10 cellular contexts compared by ENCODE assay signal in the genomic region with DNA sequence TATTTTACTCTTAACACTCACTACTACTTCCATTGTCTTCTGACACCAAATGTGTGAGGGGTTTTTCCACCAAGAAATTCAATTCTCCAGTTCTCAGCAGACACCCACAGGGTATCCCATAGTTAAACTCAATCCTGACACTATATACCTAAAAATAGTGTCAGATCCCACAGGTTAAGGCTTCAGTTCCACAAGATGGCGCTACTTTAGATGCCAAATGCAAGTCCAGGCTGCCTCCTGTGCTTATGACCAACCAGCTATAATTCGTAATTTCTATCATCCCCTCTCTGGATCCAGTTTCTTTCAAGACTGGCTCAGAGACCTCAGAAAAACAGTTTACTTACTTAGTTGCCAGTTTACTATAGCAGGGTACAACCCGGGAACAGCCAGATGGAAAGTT.
A peak's percentile ranks its signal among the peaks of the same experiment; 100 is the strongest.
DNase-seq lines count a peak whose midpoint lies in the region; ATAC-seq and TF ChIP-seq lines count a peak whose summit lies in the region.
"Had no signal": no experiment of that assay in that cellular context is flagged by ENCODE, and none has a peak within 500 bp of the region (broad histone marks: within the 10 kb centered on the region; RNA-seq: fewer than 3 reads in every experiment).

No MANE protein-coding gene starts in this region.

- BruUV-seq in A673 (replicated peaks; lab: Mats Ljungman, UMichigan) (no TSS peak), HCT116 (replicated peaks; lab: Mats Ljungman, UMichigan) (no TSS peak)

- H3K4me2 ChIP-seq in HCT116 (ENCODE audit: low read length): no peak overlapping the region

- H3K4me1 ChIP-seq in A673 (ENCODE audit: insufficient read depth, low read length, poor library complexity, severe bottlenecking) (no peaks in the 10 kb centered on the region), HCT116 (ENCODE audit: control insufficient read depth in 1 of 2, insufficient read depth in 2 of 2, low read length in 2 of 2) (no peaks in the 10 kb centered on the region), RWPE2 (ENCODE audit: insufficient read depth, poor library complexity, severe bottlenecking) (no peaks in the 10 kb centered on the region), foreskin keratinocyte (no peaks in the 10 kb centered on the region)
- H3K4me1 ChIP-seq: right atrium auricular region had no signal

- H3K27ac ChIP-seq in A673 (ENCODE audit: low read depth, low read length, poor library complexity, severe bottlenecking) (no peak overlapping the region), HCT116 (ENCODE audit: low read depth, low read length) (no peak overlapping the region), RWPE2 (ENCODE audit: poor library complexity, severe bottlenecking) (no peak overlapping the region), foreskin keratinocyte (no peak overlapping the region)
- H3K27ac ChIP-seq: right atrium auricular region had no signal

- H3K9me3 ChIP-seq in A673 (ENCODE audit: low read depth, low read length, poor library complexity, severe bottlenecking) (no peaks in the 10 kb centered on the region), HCT116 (ENCODE audit: control insufficient read depth in 1 of 2, insufficient read depth in 1 of 2, low read depth in 1 of 2, low read length in 2 of 2) (no peaks in the 10 kb centered on the region), RWPE2 (ENCODE audit: severe bottlenecking) (no peaks in the 10 kb centered on the region)
- H3K9me3 ChIP-seq: right atrium auricular region had no signal

- TF ChIP-seq POLR2A in HCT116 (IDR thresholded peaks at IDR 0.05; ENCODE audit: borderline replicate concordance, extremely low read depth, insufficient read depth, insufficient read length): no peak

- H3K27me3 ChIP-seq in A673 (replicated peaks; ENCODE audit: insufficient read depth, low read depth, low read length, poor library complexity) (no peaks in the 10 kb centered on the region), HCT116 (ENCODE audit: insufficient read depth, low read length) (no peaks in the 10 kb centered on the region), RWPE2 (ENCODE audit: insufficient read depth, poor library complexity, severe bottlenecking) (no peaks in the 10 kb centered on the region), foreskin keratinocyte (no peaks in the 10 kb centered on the region)
- H3K27me3 ChIP-seq: right atrium auricular region had no signal

- POLR2A ChIA-PET in A673 (lab: Charles Lee; ENCODE audit: low non-redundant PET): no interaction called here
- POLR2A ChIA-PET in HCT116 (lab: Charles Lee): no interaction called here

- RAD21 ChIA-PET in HCT116 (lab: Charles Lee; ENCODE audit: low non-redundant PET in 1 of 2, low total read pairs in 2 of 2, uncharacterized antibody in 2 of 2, unreplicated experiment in 2 of 2): no interaction called here

- H2AFZ ChIP-seq in HCT116 (ENCODE audit: low read depth, low read length, poor library complexity, severe bottlenecking): no peak overlapping the region

- H3K9ac ChIP-seq in HCT116 (ENCODE audit: low read length): no peak overlapping the region

- ATAC-seq in HCT116 (peak; percentile 78), RWPE2 (ENCODE audit: low read depth) (no peak), foreskin keratinocyte (peak; percentile 32)

- DNase-seq in A673 (ENCODE audit: low spot score) (peak; percentile 65), HCT116 (ENCODE audit: low read depth, low spot score) (peak; percentile 35), RWPE2 (ENCODE audit: low spot score) (no peak), foreskin keratinocyte (no peak), T-helper 9 cell (no peak), NCI-H226 (no peak)
- DNase-seq in activated CD4-positive, alpha-beta T cell treated with anti-CD3 and anti-CD28 coated beads for 4 hours: no peak
- no peak for DNase-seq in stimulated activated CD4-positive, alpha-beta T cell treated with anti-CD3 and anti-CD28 coated beads, Interleukin-15, amount 100 ng/mL, for 24 hours
- DNase-seq: NCI-H187 treated with DMSO at 0.1 percent for 48 hours had no signal

- TF ChIP-seq RAD21 in HCT116 (IDR thresholded peaks at IDR 0.05; ENCODE audit: low read depth): peak; percentile 35; the same call in 1 of the 2 replicates

- peak; percentile 71 for TF ChIP-seq CTCF in A673 (conservative IDR thresholded peaks at IDR 0.05; ENCODE audit: low read depth, low read length)
- peak; percentile 10 to 56 (median 50); a peak in 4 of 6 replicates for TF ChIP-seq CTCF in HCT116 (IDR thresholded peaks at IDR 0.05 in 2 of 3, conservative IDR thresholded peaks at IDR 0.05 in 1 of 3; ENCODE audit: borderline replicate concordance in 1 of 3, insufficient read depth in 1 of 3, low read depth in 2 of 3, low read length in 2 of 3)
- TF ChIP-seq CTCF in RWPE2 (IDR thresholded peaks at IDR 0.05; ENCODE audit: poor library complexity, severe bottlenecking): peak; percentile 42
- TF ChIP-seq CTCF in foreskin keratinocyte (conservative IDR thresholded peaks at IDR 0.05): peak; percentile 45

- CTCF ChIA-PET in A673 (lab: Charles Lee): interaction anchor here (0.9 kb wide), 1 partner anchor 386 kb away, joined by 3 read pairs; no protein-coding TSS in a partner anchor
- CTCF ChIA-PET in HCT116 (lab: Charles Lee): interaction anchor here (0.7 to 1.4 kb wide), 4 partner anchors 10 to 470 kb away, joined by 3 to 8 read pairs (median 4); no protein-coding TSS in a partner anchor

- no peaks in the 10 kb centered on the region for H4K20me1 ChIP-seq in HCT116 (ENCODE audit: insufficient read depth)

- no peaks in the 10 kb centered on the region for H3K36me3 ChIP-seq in A673 (ENCODE audit: insufficient read depth, low read length, poor library complexity, severe bottlenecking)
- no peaks in the 10 kb centered on the region for H3K36me3 ChIP-seq in HCT116 (ENCODE audit: control insufficient read depth in 1 of 2, insufficient read depth in 2 of 2, low read length in 2 of 2)
- no peaks in the 10 kb centered on the region for H3K36me3 ChIP-seq in RWPE2 (ENCODE audit: low read depth)
- H3K36me3 ChIP-seq: right atrium auricular region had no signal

- H3K79me2 ChIP-seq in HCT116 (ENCODE audit: insufficient read depth, low read length): no peaks in the 10 kb centered on the region

- no peaks in the 10 kb centered on the region for H3K9me2 ChIP-seq in HCT116 (ENCODE audit: insufficient read depth)

- intact Hi-C loops in A673 (cut with micrococcal nuclease; ENCODE audit: unreplicated experiment) (loop anchor here (5.0 to 10.0 kb wide), 2 partner anchors 312 to 390 kb away; no protein-coding TSS in a partner anchor), HCT116 (cut with micrococcal nuclease) (loop anchor here (10.0 kb wide), 1 partner anchor 312 kb away; no protein-coding TSS in a partner anchor)

- no peak overlapping the region for H3K4me3 ChIP-seq in A673 (ENCODE audit: low read depth, low read length, poor library complexity, severe bottlenecking)
- no peak overlapping the region for H3K4me3 ChIP-seq in HCT116 (replicated peaks in 1 of 2; ENCODE audit: low read depth in 1 of 2, low read length in 2 of 2)
- H3K4me3 ChIP-seq in RWPE2 (ENCODE audit: severe bottlenecking): no peak overlapping the region
- H3K4me3 ChIP-seq: right atrium auricular region had no signal

TF ChIP-seq in HCT116, 20 proteins besides CTCF, POLR2A, EP300 and RAD21:
- TF ChIP-seq SRF (IDR thresholded peaks at IDR 0.05; ENCODE audit: low read depth): no peak
- TF ChIP-seq, protein P1, sequence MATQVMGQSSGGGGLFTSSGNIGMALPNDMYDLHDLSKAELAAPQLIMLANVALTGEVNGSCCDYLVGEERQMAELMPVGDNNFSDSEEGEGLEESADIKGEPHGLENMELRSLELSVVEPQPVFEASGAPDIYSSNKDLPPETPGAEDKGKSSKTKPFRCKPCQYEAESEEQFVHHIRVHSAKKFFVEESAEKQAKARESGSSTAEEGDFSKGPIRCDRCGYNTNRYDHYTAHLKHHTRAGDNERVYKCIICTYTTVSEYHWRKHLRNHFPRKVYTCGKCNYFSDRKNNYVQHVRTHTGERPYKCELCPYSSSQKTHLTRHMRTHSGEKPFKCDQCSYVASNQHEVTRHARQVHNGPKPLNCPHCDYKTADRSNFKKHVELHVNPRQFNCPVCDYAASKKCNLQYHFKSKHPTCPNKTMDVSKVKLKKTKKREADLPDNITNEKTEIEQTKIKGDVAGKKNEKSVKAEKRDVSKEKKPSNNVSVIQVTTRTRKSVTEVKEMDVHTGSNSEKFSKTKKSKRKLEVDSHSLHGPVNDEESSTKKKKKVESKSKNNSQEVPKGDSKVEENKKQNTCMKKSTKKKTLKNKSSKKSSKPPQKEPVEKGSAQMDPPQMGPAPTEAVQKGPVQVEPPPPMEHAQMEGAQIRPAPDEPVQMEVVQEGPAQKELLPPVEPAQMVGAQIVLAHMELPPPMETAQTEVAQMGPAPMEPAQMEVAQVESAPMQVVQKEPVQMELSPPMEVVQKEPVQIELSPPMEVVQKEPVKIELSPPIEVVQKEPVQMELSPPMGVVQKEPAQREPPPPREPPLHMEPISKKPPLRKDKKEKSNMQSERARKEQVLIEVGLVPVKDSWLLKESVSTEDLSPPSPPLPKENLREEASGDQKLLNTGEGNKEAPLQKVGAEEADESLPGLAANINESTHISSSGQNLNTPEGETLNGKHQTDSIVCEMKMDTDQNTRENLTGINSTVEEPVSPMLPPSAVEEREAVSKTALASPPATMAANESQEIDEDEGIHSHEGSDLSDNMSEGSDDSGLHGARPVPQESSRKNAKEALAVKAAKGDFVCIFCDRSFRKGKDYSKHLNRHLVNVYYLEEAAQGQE (IDR thresholded peaks at IDR 0.05; ENCODE audit: low read depth): no peak
TF ChIP-seq in HCT116: peak in this region for 0.

Comparison
In these comparisons a context has a peak if more than half of its experiments do, and no peak if none do; other contexts are left out.
1. DNase-seq: peak in A673 (single experiment) and HCT116 (single experiment); none in RWPE2 (single experiment), foreskin keratinocyte (0 of 2), activated CD4-positive, alpha-beta T cell treated with anti-CD3 and anti-CD28 coated beads for 4 hours (0 of 2), T-helper 9 cell (single experiment), NCI-H226 (single experiment) and stimulated activated CD4-positive, alpha-beta T cell treated with anti-CD3 and anti-CD28 coated beads, Interleukin-15, amount 100 ng/mL, for 24 hours (single experiment).
2. Peak in every context shown above with its lines, with median percentiles within 50 percentile points of each other: CTCF ChIP-seq.